In the genomic region with DNA sequence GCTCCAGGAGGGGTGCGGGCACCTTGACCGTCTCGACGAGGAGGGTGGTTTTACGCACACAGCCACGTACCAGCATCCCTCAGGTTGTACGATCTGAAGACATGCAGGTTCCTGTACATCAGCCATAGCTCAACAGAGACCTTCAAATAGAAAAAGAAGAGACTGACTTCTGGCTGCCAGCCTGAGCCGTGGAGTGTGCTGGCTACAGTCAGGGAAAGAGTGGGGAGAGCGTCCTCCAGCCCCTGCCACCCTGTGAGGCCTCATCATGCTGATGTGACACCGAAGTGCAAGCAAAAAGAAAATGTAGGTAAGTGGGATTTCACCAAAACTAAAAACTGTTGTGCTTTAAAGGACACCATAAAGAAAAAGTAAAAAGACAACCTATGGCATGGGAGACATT, we compare ENCODE assay signal across 24 cellular contexts. TPM values are rescaled to one million over a fixed set of nuclear protein-coding genes. Genes with fewer than 3 reads are reported as not detected.
DNase-seq lines count a peak whose midpoint lies in the region; ATAC-seq and TF ChIP-seq lines count a peak whose summit lies in the region.
"Had no signal": no experiment of that assay in that cellular context is flagged by ENCODE, and none has a peak within 500 bp of the region (broad histone marks: within the 10 kb centered on the region; RNA-seq: fewer than 3 reads in every experiment).

No MANE protein-coding gene starts in this region.

- 79 to 86% methylated on average over 8 to 10 of the region's 10 CpGs for WGBS in testis, 2 donors
- 88 to 94% methylated on average over 4 to 10 of the region's 10 CpGs for WGBS in esophagus squamous epithelium, 2 donors

- H3K4me3 Mint-ChIP-seq in T-helper 17 cell (no peak overlapping the region), nephron progenitor cell (no peak overlapping the region)
- H3K4me3 Mint-ChIP-seq in effector memory CD8-positive, alpha-beta T cell: no peak overlapping the region
- H3K4me3 Mint-ChIP-seq: CD14-positive monocyte, GM23338, HFFc6 had no signal

- H3K4me1 ChIP-seq in testis (peaks cover 58% of the 10 kb centered on the region), esophagus squamous epithelium (no peaks in the 10 kb centered on the region)

- intact Hi-C loops in testis (cut with DNase I; ENCODE audit: low total_unique reads) (no loop called here), esophagus squamous epithelium (cut with DNase I) (no loop called here)

- H3K27ac ChIP-seq in testis (peak overlapping the region; percentile 64 to 88), esophagus squamous epithelium (no peak overlapping the region)
- H3K27ac ChIP-seq: epithelial cell of prostate, KMS-11, neutrophil had no signal

- H3K27me3 Mint-ChIP-seq in T-helper 17 cell (no peaks in the 10 kb centered on the region), nephron progenitor cell (ENCODE audit: low read depth, poor library complexity) (peaks cover 5% of the 10 kb centered on the region)
- no peaks in the 10 kb centered on the region for H3K27me3 Mint-ChIP-seq in effector memory CD8-positive, alpha-beta T cell

- no peak for ATAC-seq in T-helper 17 cell
- ATAC-seq in effector memory CD8-positive, alpha-beta T cell (replicated peaks): no peak

- H3K27ac Mint-ChIP-seq in T-helper 17 cell: peak overlapping the region; percentile 8
- H3K27ac Mint-ChIP-seq in effector memory CD8-positive, alpha-beta T cell: peak overlapping the region; percentile 72 to 84
- peak overlapping the region; percentile 52 for H3K27ac Mint-ChIP-seq in nephron progenitor cell
- H3K27ac Mint-ChIP-seq: GM23338, HFFc6 had no signal

- TF ChIP-seq POLR2A in testis (IDR thresholded peaks at IDR 0.05) (no peak), esophagus squamous epithelium (IDR thresholded peaks at IDR 0.05) (no peak)

- no peak overlapping the region for H3K4me3 ChIP-seq in testis
- no peak overlapping the region for H3K4me3 ChIP-seq in esophagus squamous epithelium
- H3K4me3 ChIP-seq: GM23338 had no signal

- H3K36me3 ChIP-seq in testis (ENCODE audit: low read depth, missing control alignments) (no peaks in the 10 kb centered on the region), esophagus squamous epithelium (peaks cover 4 to 98% (median 7%) of the 10 kb centered on the region in 3 donors)

- no peaks in the 10 kb centered on the region for H3K9me3 Mint-ChIP-seq in effector memory CD8-positive, alpha-beta T cell
- no peaks in the 10 kb centered on the region for H3K9me3 Mint-ChIP-seq in nephron progenitor cell
- H3K9me3 Mint-ChIP-seq: CD14-positive monocyte, GM23338, HFFc6 had no signal

- TF ChIP-seq CTCF in nephron progenitor cell (IDR thresholded peaks at IDR 0.05) (no peak), testis (IDR thresholded peaks at IDR 0.05) (no peak), GM20000 (IDR thresholded peaks at IDR 0.05; ENCODE audit: extremely low read depth, missing control alignments) (no peak), esophagus squamous epithelium (IDR thresholded peaks at IDR 0.05) (no peak)

- no peaks in the 10 kb centered on the region for H3K27me3 ChIP-seq in testis
- H3K27me3 ChIP-seq in esophagus squamous epithelium: no peaks in the 10 kb centered on the region
- H3K27me3 ChIP-seq: neutrophil had no signal

- peaks cover 8% of the 10 kb centered on the region for H3K4me1 Mint-ChIP-seq in T-helper 17 cell
- peaks cover 4 to 8% of the 10 kb centered on the region in 2 donors for H3K4me1 Mint-ChIP-seq in effector memory CD8-positive, alpha-beta T cell (ENCODE audit: low read depth in 2 of 2)
- peaks cover 35% of the 10 kb centered on the region for H3K4me1 Mint-ChIP-seq in nephron progenitor cell
- H3K4me1 Mint-ChIP-seq: CD14-positive monocyte had no signal

- DNase-seq in T-helper 17 cell: no peak
- no peak for DNase-seq in effector memory CD8-positive, alpha-beta T cell
- DNase-seq in nephron progenitor cell: no peak
- no peak for DNase-seq in testis
- DNase-seq in MV-4-11 (lab: John Stamatoyannopoulos, UW): no peak
- DNase-seq in GM20000 (ENCODE audit: low spot score): no peak
- no peak for DNase-seq in esophagus squamous epithelium (lab: John Stamatoyannopoulos, UW)
- DNase-seq: activated CD4-positive, alpha-beta T cell treated with anti-CD3 and anti-CD28 coated beads for 4 hours; activated gamma-delta T cell treated with Interleukin-2 at 50 U/mL for 16 hours; activated T-cell treated with anti-CD3 and anti-CD28 coated beads for 4 hours; Calu3; DND-41; HFFc6; mesendoderm; NCI-H146; SK-N-SH; small intestine; stimulated activated CD4-positive, alpha-beta T cell treated with anti-CD3 and anti-CD28 coated beads, Interleukin-2, amount 100 ng/mL, for 24 hours; T-helper 2 cell had no signal

- H3K36me3 Mint-ChIP-seq in T-helper 17 cell (ENCODE audit: low read depth) (peaks cover 6% of the 10 kb centered on the region), nephron progenitor cell (ENCODE audit: low read depth) (peaks cover 47% of the 10 kb centered on the region)
- peaks cover 33% of the 10 kb centered on the region for H3K36me3 Mint-ChIP-seq in effector memory CD8-positive, alpha-beta T cell (ENCODE audit: insufficient read depth)

- H3K9me3 ChIP-seq in T-helper 17 cell (ENCODE audit: control insufficient read depth, low read length, poor library complexity, severe bottlenecking): no peaks in the 10 kb centered on the region
- no peaks in the 10 kb centered on the region for H3K9me3 ChIP-seq in testis
- H3K9me3 ChIP-seq in esophagus squamous epithelium: no peaks in the 10 kb centered on the region
- H3K9me3 ChIP-seq: neutrophil, SK-N-SH had no signal

RNA-seq across cellular contexts. Expression of gene ADI1, which starts 47.0 kb away (rescaled TPM):
- 10 to 100 TPM; 27.0 to 33.0 TPM for total RNA-seq in T-helper 17 cell
- total RNA-seq in testis: 10 to 100 TPM; 41.6 to 52.5 TPM
- polyA plus RNA-seq in testis (ENCODE audit: insufficient read depth, low read depth, low replicate concordance): 41.1 TPM
- total RNA-seq in esophagus squamous epithelium: 10 to 100 TPM; 33.3 to 73.6 (median 54.9) TPM

Comparison
In these comparisons a context has a peak if more than half of its experiments do, and no peak if none do; other contexts are left out.
1. H3K27ac Mint-ChIP-seq: peak in every context shown above with its lines; median percentile 78 in effector memory CD8-positive, alpha-beta T cell; 52 in nephron progenitor cell; 8 in T-helper 17 cell.
2. H3K27ac ChIP-seq: peak in testis (2 of 2); none in esophagus squamous epithelium (0 of 4).